Comparison of ENCODE assay signal across 8 cellular contexts in the genomic region with DNA sequence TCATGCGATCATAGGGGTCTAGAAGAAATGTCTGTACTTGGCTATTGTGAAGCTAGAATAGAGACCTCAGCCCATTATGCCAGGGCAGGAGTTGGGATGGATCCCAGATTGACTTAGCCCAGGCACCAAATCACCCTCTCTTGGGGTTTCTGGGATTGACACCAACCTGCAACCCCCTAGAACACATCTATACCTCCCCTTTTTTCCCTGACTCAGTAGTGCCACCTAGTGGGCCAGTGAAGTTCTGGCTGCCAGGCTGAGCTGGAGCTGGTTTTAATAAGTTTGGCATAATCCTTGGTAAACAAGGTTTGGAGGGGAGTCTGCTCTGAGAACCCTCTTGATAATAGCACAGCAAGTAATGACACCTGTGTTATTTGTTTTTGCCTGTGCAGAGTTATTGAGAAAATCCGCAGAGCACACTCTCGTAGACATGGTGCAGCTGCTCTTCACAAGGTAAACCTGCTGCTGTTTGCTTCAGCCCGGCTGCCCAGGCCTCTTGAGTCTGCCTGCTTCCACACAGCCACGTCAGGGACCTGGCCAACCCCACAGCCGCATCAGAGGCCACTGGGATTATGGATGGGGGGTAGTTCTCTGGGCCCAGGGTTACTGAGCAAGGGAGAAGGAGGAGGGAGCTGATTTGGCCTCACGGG. TPM values are rescaled to one million over a fixed set of nuclear protein-coding genes. Genes with fewer than 3 reads are reported as not detected.
DNase-seq lines count a peak whose midpoint lies in the region; ATAC-seq and TF ChIP-seq lines count a peak whose summit lies in the region.

No MANE protein-coding gene starts in this region.

- no peak for ATAC-seq in HG03196 (IDR thresholded peaks at IDR 0.05; ENCODE audit: unreplicated experiment)

- no peaks in the 10 kb centered on the region for H3K9me3 ChIP-seq in esophagus muscularis mucosa

- TF ChIP-seq CTCF in esophagus muscularis mucosa (IDR thresholded peaks at IDR 0.05) (peak; percentile 86 to 93 (median 89)), nephron progenitor cell (IDR thresholded peaks at IDR 0.05) (peak; percentile 94)

- H3K27ac Mint-ChIP-seq in nephron progenitor cell, result no peak overlapping the region

- H3K4me3 ChIP-seq in esophagus muscularis mucosa, result no peak overlapping the region

- H3K4me1 Mint-ChIP-seq in nephron progenitor cell, result no peaks in the 10 kb centered on the region

- no peak overlapping the region for H3K4me3 Mint-ChIP-seq in nephron progenitor cell

- TF ChIP-seq POLR2A in esophagus muscularis mucosa (IDR thresholded peaks at IDR 0.05; ENCODE audit: low read depth), result no peak

- peaks cover 0 to 7% (median 0%) of the 10 kb centered on the region in 4 donors for H3K4me1 ChIP-seq in esophagus muscularis mucosa

- H3K27me3 ChIP-seq in esophagus muscularis mucosa, result no peaks in the 10 kb centered on the region

- DNase-seq in CD1c-positive myeloid dendritic cell (ENCODE audit: extremely low spot score) (peak; percentile 73), HK-2 (ENCODE audit: unreplicated experiment) (peak; percentile 73), NOMO-1 treated with dmso at 0.1 percent for 144 hours (lab: John Stamatoyannopoulos, UW; ENCODE audit: unreplicated experiment) (peak; percentile 27), activated T-cell treated with anti-CD3 and anti-CD28 coated beads for 1 hour (ENCODE audit: low read depth) (peak; percentile 66), esophagus muscularis mucosa (ENCODE audit: extremely low spot score) (no peak), nephron progenitor cell (peak; percentile 76)
- peak; percentile 65 for DNase-seq in stimulated activated naive CD4-positive, alpha-beta T cell treated with Interleukin-2 at 50 U/mL for 16 hours (lab: John Stamatoyannopoulos, UW)

- H3K36me3 Mint-ChIP-seq in nephron progenitor cell (ENCODE audit: low read depth), result peaks cover 19% of the 10 kb centered on the region

- intact Hi-C loops in esophagus muscularis mucosa (cut with DNase I), result loop anchor here (5.0 kb wide), 1 partner anchor 185 kb away; no protein-coding TSS in a partner anchor

- H3K27ac ChIP-seq in esophagus muscularis mucosa (replicated peaks in 1 of 4), result no peak overlapping the region

- H3K36me3 ChIP-seq in esophagus muscularis mucosa, result peaks cover 29 to 98% (median 61%) of the 10 kb centered on the region in 4 donors

- H3K9me3 Mint-ChIP-seq in nephron progenitor cell, result no peaks in the 10 kb centered on the region

- no peaks in the 10 kb centered on the region for H3K27me3 Mint-ChIP-seq in nephron progenitor cell (ENCODE audit: low read depth, poor library complexity)

- 75% methylated on average over 6 of the region's 7 CpGs for WGBS in esophagus muscularis mucosa

- TF ChIP-seq EP300 in esophagus muscularis mucosa (IDR thresholded peaks at IDR 0.05), result no peak

RNA-seq across cellular contexts. Expression of a gene that starts 43.3 kb away (rescaled TPM):
- 10 to 100 TPM; 18.7 to 47.0 (median 41.2) TPM for total RNA-seq in esophagus muscularis mucosa
